16 cellular contexts compared by ENCODE assay signal in genomic region chr13:23617551-23618014, GRCh38. TPM values are rescaled to one million over a fixed set of nuclear protein-coding genes. Genes with fewer than 3 reads are reported as not detected.
DNase-seq lines count a peak whose midpoint lies in the region; ATAC-seq and TF ChIP-seq lines count a peak whose summit lies in the region.
"Had no signal": no experiment of that assay in that cellular context is flagged by ENCODE, and none has a peak within 500 bp of the region (broad histone marks: within the 10 kb centered on the region; RNA-seq: fewer than 3 reads in every experiment).

No MANE protein-coding gene starts in this region.

- no peaks in the 10 kb centered on the region for H3K9me3 ChIP-seq in SJCRH30 (replicated peaks)

- H3K27ac ChIP-seq in SJCRH30, result peak overlapping the region; percentile 67

- H3K27me3 Mint-ChIP-seq in progenitor cell of endocrine pancreas, result peaks cover 20% of the 10 kb centered on the region

- no peaks in the 10 kb centered on the region for H3K9me3 Mint-ChIP-seq in progenitor cell of endocrine pancreas (ENCODE audit: low read depth)
- H3K9me3 Mint-ChIP-seq: activated CD4-positive, alpha-beta T cell treated with anti-CD3 and anti-CD28 coated beads, Interleukin-2, amount 10 ng/mL, durations not matched to agents 7 days and 5 days; stimulated activated naive CD8-positive, alpha-beta T cell treated with anti-CD3 and anti-CD28 coated beads, Interleukin-15, amount 100 ng/mL, for 72 hours; T-helper 1 cell treated with Interleukin-12 subunit alpha and Interleukin-12 subunit beta and Interleukin-4 antibody, amounts not matched to agents 30 μg/mL and 1 μg/mL, for 36 hours had no signal

- peaks cover 12% of the 10 kb centered on the region for H3K36me3 Mint-ChIP-seq in progenitor cell of endocrine pancreas (ENCODE audit: insufficient read depth)

- H3K27me3 ChIP-seq in SJCRH30, result no peaks in the 10 kb centered on the region

- no peak for ATAC-seq in HG02970 (IDR thresholded peaks at IDR 0.05; ENCODE audit: low FRiP score, unreplicated experiment)
- ATAC-seq: esophagus mucosa; stimulated activated naive CD8-positive, alpha-beta T cell treated with anti-CD3 and anti-CD28 coated beads, Interleukin-15, amount 100 ng/mL, for 72 hours had no signal

- no peaks in the 10 kb centered on the region for H3K36me3 ChIP-seq in SJCRH30

- H3K4me3 Mint-ChIP-seq in progenitor cell of endocrine pancreas (ENCODE audit: low read depth), result no peak overlapping the region
- H3K4me3 Mint-ChIP-seq: activated CD4-positive, alpha-beta T cell treated with anti-CD3 and anti-CD28 coated beads, Interleukin-2, amount 10 ng/mL, durations not matched to agents 7 days and 5 days; stimulated activated naive CD8-positive, alpha-beta T cell treated with anti-CD3 and anti-CD28 coated beads, Interleukin-15, amount 100 ng/mL, for 72 hours; T-helper 1 cell treated with Interleukin-12 subunit alpha and Interleukin-12 subunit beta and Interleukin-4 antibody, amounts not matched to agents 30 μg/mL and 1 μg/mL, for 36 hours had no signal

- TF ChIP-seq CTCF in progenitor cell of endocrine pancreas (IDR thresholded peaks at IDR 0.05; ENCODE audit: unreplicated experiment), result no peak

- H3K4me1 ChIP-seq in SJCRH30, result peaks cover 64% of the 10 kb centered on the region

- DNase-seq in ELR (ENCODE audit: low read depth) (peak; percentile 34), SJCRH30 (peak; percentile 72 to 75), fibroblast of the conjunctiva (ENCODE audit: low read depth) (peak; percentile 28), progenitor cell of endocrine pancreas (ENCODE audit: low spot score, unreplicated experiment) (no peak), NCI-H510A treated with DMSO at 0.1 percent for 48 hours (lab: John Stamatoyannopoulos, UW) (no peak)
- no peak for DNase-seq in stimulated activated CD4-positive, alpha-beta T cell treated with anti-CD3 and anti-CD28 coated beads, Interleukin-4, amount 100 ng/mL, for 1 hour
- DNase-seq: activated CD4-positive, alpha-beta T cell treated with anti-CD3 and anti-CD28 coated beads, Interleukin-2, amount 10 ng/mL, durations not matched to agents 7 days and 5 days; central memory CD4-positive, alpha-beta T cell; DMS153; Kasumi-1; NCI-H2107; stimulated activated CD4-positive, alpha-beta T cell treated with anti-CD3 and anti-CD28 coated beads, Interleukin-2, amount 100 ng/mL, for 48 hours; stimulated activated naive CD8-positive, alpha-beta T cell treated with anti-CD3 and anti-CD28 coated beads, Interleukin-15, amount 100 ng/mL, for 72 hours had no signal

- peaks cover 42% of the 10 kb centered on the region for H3K4me1 Mint-ChIP-seq in progenitor cell of endocrine pancreas (ENCODE audit: low read depth)
- H3K4me1 Mint-ChIP-seq: stimulated activated naive CD8-positive, alpha-beta T cell treated with anti-CD3 and anti-CD28 coated beads, Interleukin-15, amount 100 ng/mL, for 72 hours had no signal

- peak overlapping the region; percentile 35 for H3K27ac Mint-ChIP-seq in progenitor cell of endocrine pancreas
- H3K27ac Mint-ChIP-seq: activated CD4-positive, alpha-beta T cell treated with anti-CD3 and anti-CD28 coated beads, Interleukin-2, amount 10 ng/mL, durations not matched to agents 7 days and 5 days; stimulated activated naive CD8-positive, alpha-beta T cell treated with anti-CD3 and anti-CD28 coated beads, Interleukin-15, amount 100 ng/mL, for 72 hours; T-helper 1 cell treated with Interleukin-12 subunit alpha and Interleukin-12 subunit beta and Interleukin-4 antibody, amounts not matched to agents 30 μg/mL and 1 μg/mL, for 36 hours had no signal

- no peak overlapping the region for H3K4me3 ChIP-seq in SJCRH30

RNA-seq across cellular contexts. Expression of gene TNFRSF19, which starts 47.4 kb away (rescaled TPM):
- total RNA-seq in SJCRH30 (2014; rRNA removed; shearing (Covaris generic)), result 3.8 and 4.1 TPM in 2 replicates
- 19.0 and 28.1 TPM in 2 replicates for total RNA-seq in progenitor cell of endocrine pancreas

Comparison
In these comparisons a context has a peak if more than half of its experiments do, and no peak if none do; other contexts are left out.
1. DNase-seq: peak in ELR (single experiment), SJCRH30 (2 of 2) and fibroblast of the conjunctiva (single experiment); none in progenitor cell of endocrine pancreas (single experiment), stimulated activated CD4-positive, alpha-beta T cell treated with anti-CD3 and anti-CD28 coated beads, Interleukin-4, amount 100 ng/mL, for 1 hour (single experiment) and NCI-H510A treated with DMSO at 0.1 percent for 48 hours (single experiment).